33 cellular contexts compared by ENCODE assay signal in the genomic region with DNA sequence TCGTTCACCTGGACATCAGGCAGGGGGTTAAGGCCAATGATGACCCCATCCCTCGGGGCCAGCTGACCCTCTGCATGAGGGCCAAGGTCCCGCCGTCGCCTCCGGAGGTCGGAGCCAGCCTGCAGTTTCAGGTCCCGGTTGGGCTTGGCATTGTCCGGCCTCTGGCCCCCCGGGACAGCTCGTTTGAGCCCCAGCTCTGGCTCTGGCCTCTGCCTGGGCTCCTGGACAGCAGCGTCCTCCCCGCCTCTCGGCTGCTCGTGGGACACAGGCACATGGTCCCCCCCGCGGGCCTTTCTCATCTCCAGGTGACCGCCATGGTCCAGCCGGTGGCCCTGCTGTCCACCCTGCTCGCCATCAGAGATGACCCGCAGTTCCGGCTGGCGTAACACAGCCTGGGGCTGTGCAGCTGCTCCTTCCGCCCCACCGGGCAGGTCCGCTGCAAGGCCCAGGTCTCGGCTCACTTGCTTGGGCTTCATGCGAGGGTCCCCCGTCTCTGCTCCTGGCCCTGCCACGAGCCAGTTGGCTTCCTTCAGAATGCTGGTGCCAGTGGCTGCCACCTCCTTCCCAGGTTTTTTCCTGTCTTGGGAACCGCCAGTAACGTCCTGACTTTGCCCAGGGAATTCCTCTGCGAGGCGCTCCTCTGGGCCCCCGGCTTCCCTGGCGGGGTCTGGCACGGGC. TPM values are rescaled to one million over a fixed set of nuclear protein-coding genes. Genes with fewer than 3 reads are reported as not detected.
DNase-seq lines count a peak whose midpoint lies in the region; ATAC-seq, FAIRE-seq and TF ChIP-seq lines count a peak whose summit lies in the region.
"Had no signal": no experiment of that assay in that cellular context is flagged by ENCODE, and none has a peak within 500 bp of the region (broad histone marks: within the 10 kb centered on the region; RNA-seq: fewer than 3 reads in every experiment).

No MANE protein-coding gene starts in this region.

- TF ChIP-seq POLR2A in heart left ventricle (IDR thresholded peaks at IDR 0.05) (no peak), HepG2 (IDR thresholded peaks at IDR 0.05; ENCODE audit: insufficient read depth in 1 of 2, low read depth in 2 of 2, low read length in 2 of 2) (no peak)

- no peak overlapping the region for H3K4me3 Mint-ChIP-seq in T-helper 17 cell
- no peak overlapping the region for H3K4me3 Mint-ChIP-seq in activated T-helper 2 cell treated with anti-CD3 and anti-CD28 coated beads, Interferon-gamma antibody, Interleukin-2, Interleukin-4, amounts not matched to agents 10 μg/mL and 5 μg/mL and 100 μg/mL, durations not matched to agents 14 hours and 24 hours and 36 hours (ENCODE audit: low read depth)
- H3K4me3 Mint-ChIP-seq: activated CD8-positive, alpha-beta T cell treated with anti-CD3 and anti-CD28 coated beads, Interleukin-2, amount 10 ng/mL, durations not matched to agents 7 days and 5 days; activated naive CD4-positive, alpha-beta T cell treated with anti-CD3 and anti-CD28 coated beads, Interleukin-2, amount 50 U/mL, for 24 hours; activated T-helper 17 cell treated with anti-CD3 and anti-CD28 coated beads, Interleukin-2, amount 50 U/mL, for 72 hours; naive thymus-derived CD4-positive, alpha-beta T cell had no signal

- no peaks in the 10 kb centered on the region for H3K36me3 Mint-ChIP-seq in T-helper 17 cell (ENCODE audit: low read depth)
- H3K36me3 Mint-ChIP-seq in activated T-helper 2 cell treated with anti-CD3 and anti-CD28 coated beads, Interferon-gamma antibody, Interleukin-2, Interleukin-4, amounts not matched to agents 10 μg/mL and 5 μg/mL and 100 μg/mL, durations not matched to agents 14 hours and 24 hours and 36 hours (ENCODE audit: low read depth) = peaks cover 33% of the 10 kb centered on the region

- H4K20me1 ChIP-seq in HepG2 (ENCODE audit: insufficient read depth, low read length) = peaks cover 4% of the 10 kb centered on the region; the same call in 1 of the 2 replicates

- TF ChIP-seq EP300 in HepG2 (IDR thresholded peaks at IDR 0.05; ENCODE audit: low read depth in 2 of 2, low read length in 2 of 2) (no peak), HepG2 (CRISPR knock-in tag; IDR thresholded peaks at IDR 0.05; ENCODE audit: borderline replicate concordance) (no peak)

- DNase-seq in heart left ventricle = peak in 3 of 5 donors; percentile 24 to 66 (median 24)
- DNase-seq in left cardiac atrium = no peak
- DNase-seq in HepG2 (ENCODE audit: low spot score) = no peak
- no peak for DNase-seq in activated naive CD4-positive, alpha-beta T cell treated with Interleukin-2 at 50 U/mL for 16 hours
- no peak for DNase-seq in T-helper 17 cell
- DNase-seq in activated T-helper 2 cell treated with anti-CD3 and anti-CD28 coated beads, Interferon-gamma antibody, Interleukin-2, Interleukin-4, amounts not matched to agents 10 μg/mL and 5 μg/mL and 100 μg/mL, durations not matched to agents 14 hours and 24 hours and 36 hours (ENCODE audit: low spot score) = no peak
- DNase-seq: activated CD8-positive, alpha-beta T cell treated with anti-CD3 and anti-CD28 coated beads, Interleukin-2, amount 10 ng/mL, durations not matched to agents 7 days and 5 days; amniotic stem cell; esophagus squamous epithelium; foreskin keratinocyte; GDM1; MV-4-11; NCI-H1436; NCI-H2081 treated with DMSO at 0.1 percent for 48 hours; NCI-H2227 treated with DMSO at 0.1 percent for 48 hours; NCI-H526 treated with DMSO at 0.1 percent for 48 hours; nucleus accumbens; PC-9; SIG-M5; stimulated activated naive CD4-positive, alpha-beta T cell treated with Interleukin-2 at 50 U/mL for 16 hours; SW 1271; T-helper 9 cell had no signal

- no peak overlapping the region for H3K27ac Mint-ChIP-seq in T-helper 17 cell
- H3K27ac Mint-ChIP-seq in activated T-helper 2 cell treated with anti-CD3 and anti-CD28 coated beads, Interferon-gamma antibody, Interleukin-2, Interleukin-4, amounts not matched to agents 10 μg/mL and 5 μg/mL and 100 μg/mL, durations not matched to agents 14 hours and 24 hours and 36 hours = no peak overlapping the region
- H3K27ac Mint-ChIP-seq: activated CD8-positive, alpha-beta T cell treated with anti-CD3 and anti-CD28 coated beads, Interleukin-2, amount 10 ng/mL, durations not matched to agents 7 days and 5 days; activated naive CD4-positive, alpha-beta T cell treated with anti-CD3 and anti-CD28 coated beads, Interleukin-2, amount 50 U/mL, for 24 hours; naive thymus-derived CD4-positive, alpha-beta T cell had no signal

- H3K4me1 Mint-ChIP-seq in T-helper 17 cell = peaks cover 14% of the 10 kb centered on the region
- H3K4me1 Mint-ChIP-seq in activated T-helper 2 cell treated with anti-CD3 and anti-CD28 coated beads, Interferon-gamma antibody, Interleukin-2, Interleukin-4, amounts not matched to agents 10 μg/mL and 5 μg/mL and 100 μg/mL, durations not matched to agents 14 hours and 24 hours and 36 hours (ENCODE audit: low read depth) = peaks cover 9% of the 10 kb centered on the region

- H3K9ac ChIP-seq in HepG2 (ENCODE audit: insufficient read depth, low read depth, low read length) = no peak overlapping the region

- 60 to 82% (median 76%) methylated on average over 1 to 37 of the region's 37 CpGs for WGBS in heart left ventricle, 4 donors
- 97% methylated on average over 18 of the region's 37 CpGs for WGBS in HepG2 (ENCODE audit: low lambda C conversion rate)

- TF ChIP-seq CTCF in heart left ventricle (IDR thresholded peaks at IDR 0.05) = no peak
- no peak for TF ChIP-seq CTCF in HepG2 (CRISPR knock-in tag; IDR thresholded peaks at IDR 0.05)

- H3K36me3 ChIP-seq in heart left ventricle = peaks cover 0 to 45% (median 12%) of the 10 kb centered on the region in 9 donors
- peaks cover 10 to 14% of the 10 kb centered on the region in 2 experiments; a peak in 3 of 5 replicates for H3K36me3 ChIP-seq in HepG2 (replicated peaks in 1 of 2; ENCODE audit: control insufficient read depth in 1 of 2, insufficient read depth in 2 of 2, low read length in 2 of 2)

- no peak for FAIRE-seq in HepG2 (lab: Jason Lieb, UNC)
- FAIRE-seq: endometrium, keratinocyte had no signal

- H3K27me3 Mint-ChIP-seq in T-helper 17 cell = no peaks in the 10 kb centered on the region
- no peaks in the 10 kb centered on the region for H3K27me3 Mint-ChIP-seq in activated T-helper 2 cell treated with anti-CD3 and anti-CD28 coated beads, Interferon-gamma antibody, Interleukin-2, Interleukin-4, amounts not matched to agents 10 μg/mL and 5 μg/mL and 100 μg/mL, durations not matched to agents 14 hours and 24 hours and 36 hours (ENCODE audit: low read depth)
- H3K27me3 Mint-ChIP-seq: activated naive CD4-positive, alpha-beta T cell treated with anti-CD3 and anti-CD28 coated beads, Interleukin-2, amount 50 U/mL, for 24 hours; activated T-helper 17 cell treated with anti-CD3 and anti-CD28 coated beads, Interleukin-2, amount 50 U/mL, for 72 hours; naive thymus-derived CD4-positive, alpha-beta T cell had no signal

- POLR2A ChIA-PET in HepG2 (lab: Yijun Ruan, JAX) = interaction anchor here (0.9 kb wide), 1 partner anchor 151 kb away, joined by 3 read pairs; no protein-coding TSS in a partner anchor

- no peaks in the 10 kb centered on the region for H3K9me3 ChIP-seq in heart left ventricle
- no peaks in the 10 kb centered on the region for H3K9me3 ChIP-seq in HepG2 (ENCODE audit: low read length)
- H3K9me3 ChIP-seq in T-helper 17 cell (ENCODE audit: control insufficient read depth, low read length, poor library complexity, severe bottlenecking) = no peaks in the 10 kb centered on the region
- H3K9me3 ChIP-seq: esophagus squamous epithelium, heart right ventricle, prostate gland had no signal

- in situ Hi-C loops in HepG2 (cut with HindIII; ENCODE audit: extremely low pct_ligation_motif_present, low pct_unique_long_range_greater_than_20kb) = no loop called here

- CTCF ChIA-PET in HepG2 (lab: Yijun Ruan, JAX; ENCODE audit: low intra/inter-chr PET ratio, low total read pairs) = no interaction called here

- H3K9me3 Mint-ChIP-seq in activated T-helper 2 cell treated with anti-CD3 and anti-CD28 coated beads, Interferon-gamma antibody, Interleukin-2, Interleukin-4, amounts not matched to agents 10 μg/mL and 5 μg/mL and 100 μg/mL, durations not matched to agents 14 hours and 24 hours and 36 hours = no peaks in the 10 kb centered on the region
- H3K9me3 Mint-ChIP-seq: activated naive CD4-positive, alpha-beta T cell treated with anti-CD3 and anti-CD28 coated beads, Interleukin-2, amount 50 U/mL, for 24 hours; activated T-helper 17 cell treated with anti-CD3 and anti-CD28 coated beads, Interleukin-2, amount 50 U/mL, for 72 hours had no signal

- no peak overlapping the region for H2AFZ ChIP-seq in HepG2 (ENCODE audit: low read length)
- H2AFZ ChIP-seq: PC-9 had no signal

- H3K4me2 ChIP-seq in HepG2 (ENCODE audit: low read depth, low read length) = 0 out of 2 replicates have a peak overlapping the region, but pooled peaks have one; percentile 57
- H3K4me2 ChIP-seq: PC-9 had no signal

- ATAC-seq in heart left ventricle = no peak
- no peak for ATAC-seq in left cardiac atrium
- peak; percentile 11 for ATAC-seq in HepG2
- ATAC-seq in GM19328 (IDR thresholded peaks at IDR 0.05; ENCODE audit: unreplicated experiment) = no peak
- ATAC-seq in T-helper 17 cell = no peak
- ATAC-seq: activated CD8-positive, alpha-beta T cell treated with anti-CD3 and anti-CD28 coated beads, Interleukin-2, amount 10 ng/mL, durations not matched to agents 7 days and 5 days; foreskin keratinocyte; heart right ventricle; naive thymus-derived CD4-positive, alpha-beta T cell had no signal

- H3K4me1 ChIP-seq in heart left ventricle (peaks cover 0 to 8% (median under 1%) of the 10 kb centered on the region in 12 donors), HepG2 (ENCODE audit: insufficient read depth, low read length) (peaks cover 27% of the 10 kb centered on the region)
- H3K4me1 ChIP-seq: foreskin keratinocyte, prostate gland had no signal

- peaks cover 6% of the 10 kb centered on the region for H3K79me2 ChIP-seq in HepG2 (ENCODE audit: insufficient read depth, low read length)

- intact Hi-C loops in heart left ventricle (cut with DNase I) = loop anchor here in 1 of 10 donors (10.0 kb wide), 1 partner anchor 211 kb away; the partner anchor contains the start of gene BAIAP2
- intact Hi-C loops in left cardiac atrium (cut with DNase I) = no loop called here
- intact Hi-C loops in HepG2 (cut with micrococcal nuclease; ENCODE audit: unreplicated experiment) = no loop called here
- intact Hi-C loops in activated T-helper 2 cell treated with anti-CD3 and anti-CD28 coated beads, Interferon-gamma antibody, Interleukin-2, Interleukin-4, amounts not matched to agents 10 μg/mL and 5 μg/mL and 100 μg/mL, durations not matched to agents 14 hours and 24 hours and 36 hours (cut with micrococcal nuclease) = no loop called here

- TSS peak; percentile 27 for BruUV-seq in HepG2 (replicated peaks; lab: Mats Ljungman, UMichigan)

- no peak for TF ChIP-seq RAD21 in HepG2 (CRISPR knock-in tag; IDR thresholded peaks at IDR 0.05)

- no peaks in the 10 kb centered on the region for H3K27me3 ChIP-seq in heart left ventricle
- no peaks in the 10 kb centered on the region for H3K27me3 ChIP-seq in HepG2 (ENCODE audit: control insufficient read depth in 1 of 2, insufficient read depth in 2 of 2, low read length in 2 of 2)
- H3K27me3 ChIP-seq: brain microvascular endothelial cell, esophagus squamous epithelium, foreskin keratinocyte, heart right ventricle had no signal

- H3K4me3 ChIP-seq in heart left ventricle (no peak overlapping the region), HepG2 (replicated peaks in 1 of 3; ENCODE audit: insufficient read depth in 1 of 3, low read depth in 2 of 3, low read length in 3 of 3) (no peak overlapping the region)
- H3K4me3 ChIP-seq: esophagus squamous epithelium, heart right ventricle, lung, PC-9, prostate gland had no signal

- H3K27ac ChIP-seq in heart left ventricle (no peak overlapping the region), HepG2 (ENCODE audit: extremely low read length, insufficient read depth, low read length) (no peak overlapping the region)
- H3K27ac ChIP-seq: brain microvascular endothelial cell, esophagus squamous epithelium, foreskin keratinocyte, heart right ventricle, PC-9, prostate gland had no signal

RNA-seq across cellular contexts. Expression of gene NDUFAF8, which starts 6.7 kb away (rescaled TPM):
- total RNA-seq in heart left ventricle = 10 to 100 TPM; 31.8 to 77.1 (median 50.2) TPM
- 10 to 100 TPM; 26.7 to 51.9 TPM for polyA plus RNA-seq in heart left ventricle
- 10 to 100 TPM; 60.2 to 66.5 TPM for total RNA-seq in left cardiac atrium
- 109 TPM for polyA plus RNA-seq in PFSK-1 (2012; ENCODE audit: insufficient read length, low read depth)
- 213 and 233 TPM in 2 replicates for total RNA-seq in HepG2 (2016; rRNA removed; fragmentation: Illumina TruSeq; extraction: Trizol)
- 565 and 636 TPM in 2 replicates for total RNA-seq in HepG2 (2016; cell fraction: cytosol; rRNA removed; fragmentation: Illumina TruSeq; extraction: Trizol; ENCODE audit: low read depth)
- 209 and 214 TPM in 2 replicates for total RNA-seq in HepG2 (2016; cell fraction: insoluble cytoplasmic fraction; rRNA removed; fragmentation: Illumina TruSeq; extraction: Trizol)
- total RNA-seq in HepG2 (2016; cell fraction: membrane; rRNA removed; fragmentation: Illumina TruSeq; extraction: Trizol) = 441 and 487 TPM in 2 replicates
- 99.9 and 114 TPM in 2 replicates for total RNA-seq in HepG2 (2016; cell fraction: nucleus; rRNA removed; fragmentation: Illumina TruSeq; extraction: Trizol)
- 62.4 and 75.6 TPM in 2 replicates for polyA plus RNA-seq in HepG2 (2011; rRNA removed)
- 52.0 and 67.0 TPM in 2 replicates for polyA plus RNA-seq in HepG2 (2011; cell fraction: cytosol; rRNA removed)
- 67.0 and 99.7 TPM in 2 replicates for polyA plus RNA-seq in HepG2 (2011; cell fraction: nucleus; rRNA removed)
- polyA plus RNA-seq in HepG2 (2012) = 74.7 and 106 TPM in 2 replicates
- 562 and 639 TPM in 2 replicates for polyA plus RNA-seq in HepG2 (2016; cell fraction: cytosol; fragmentation: Illumina TruSeq; extraction: Trizol; ENCODE audit: low read depth)
- 170 and 188 TPM in 2 replicates for polyA plus RNA-seq in HepG2 (2016; cell fraction: insoluble cytoplasmic fraction; fragmentation: Illumina TruSeq; extraction: Trizol; ENCODE audit: low read depth)
- 357 and 397 TPM in 2 replicates for polyA plus RNA-seq in HepG2 (2016; cell fraction: membrane; fragmentation: Illumina TruSeq; extraction: Trizol; ENCODE audit: low read depth)
- 180 and 208 TPM in 2 replicates for polyA plus RNA-seq in HepG2 (2016; cell fraction: nucleus; fragmentation: Illumina TruSeq; extraction: Trizol; ENCODE audit: insufficient read depth, low read depth)
- polyA minus RNA-seq in HepG2 (2011; rRNA and poly(A)+ RNA removed; ENCODE audit: low replicate concordance) = 13.6 and 21.7 TPM in 2 replicates
- polyA minus RNA-seq in HepG2 (2011; cell fraction: cytosol; rRNA and poly(A)+ RNA removed) = 4.9 and 8.2 TPM in 2 replicates
- 26.2 and 31.2 TPM in 2 replicates for polyA minus RNA-seq in HepG2 (2011; cell fraction: nucleus; rRNA and poly(A)+ RNA removed)
- 10 to 100 TPM; 30.6 to 37.0 TPM for total RNA-seq in T-helper 17 cell
- 57.7 and 58.1 TPM in 2 replicates for total RNA-seq in activated T-helper 2 cell treated with anti-CD3 and anti-CD28 coated beads, Interferon-gamma antibody, Interleukin-2, Interleukin-4, amounts not matched to agents 10 μg/mL and 5 μg/mL and 100 μg/mL, durations not matched to agents 14 hours and 24 hours and 36 hours

RNA-seq across cellular contexts. Expression of gene TEPSIN, which starts 6.9 kb away (rescaled TPM):
- 10 to 100 TPM in 5 of 9 donors, 1 to 10 TPM in 4; 6.8 to 16.0 (median 10.2) TPM for total RNA-seq in heart left ventricle
- 10 to 100 TPM; 12.4 to 14.4 TPM for polyA plus RNA-seq in heart left ventricle
- total RNA-seq in left cardiac atrium = 10 to 100 TPM; 12.7 to 14.0 TPM
- 48.5 TPM for polyA plus RNA-seq in PFSK-1 (2012; ENCODE audit: insufficient read length, low read depth)
- 8.5 and 18.8 TPM in 2 replicates for total RNA-seq in HepG2 (2016; rRNA removed; fragmentation: Illumina TruSeq; extraction: Trizol)
- total RNA-seq in HepG2 (2016; cell fraction: cytosol; rRNA removed; fragmentation: Illumina TruSeq; extraction: Trizol; ENCODE audit: low read depth) = 5.0 and 7.5 TPM in 2 replicates
- total RNA-seq in HepG2 (2016; cell fraction: insoluble cytoplasmic fraction; rRNA removed; fragmentation: Illumina TruSeq; extraction: Trizol) = 7.1 and 20.3 TPM in 2 replicates
- 7.0 and 8.1 TPM in 2 replicates for total RNA-seq in HepG2 (2016; cell fraction: membrane; rRNA removed; fragmentation: Illumina TruSeq; extraction: Trizol)
- total RNA-seq in HepG2 (2016; cell fraction: nucleus; rRNA removed; fragmentation: Illumina TruSeq; extraction: Trizol) = 24.5 and 27.8 TPM in 2 replicates
- polyA plus RNA-seq in HepG2 (2011; rRNA removed) = 16.1 and 19.7 TPM in 2 replicates
- polyA plus RNA-seq in HepG2 (2011; cell fraction: cytosol; rRNA removed) = 4.0 and 8.2 TPM in 2 replicates
- 328 and 418 TPM in 2 replicates for polyA plus RNA-seq in HepG2 (2011; cell fraction: nucleus; rRNA removed)
- 9.5 and 16.4 TPM in 2 replicates for polyA plus RNA-seq in HepG2 (2012)
- 2.4 and 2.5 TPM in 2 replicates for polyA plus RNA-seq in HepG2 (2016; cell fraction: cytosol; fragmentation: Illumina TruSeq; extraction: Trizol; ENCODE audit: low read depth)
- polyA plus RNA-seq in HepG2 (2016; cell fraction: insoluble cytoplasmic fraction; fragmentation: Illumina TruSeq; extraction: Trizol; ENCODE audit: low read depth) = 6.3 and 9.9 TPM in 2 replicates
- polyA plus RNA-seq in HepG2 (2016; cell fraction: membrane; fragmentation: Illumina TruSeq; extraction: Trizol; ENCODE audit: low read depth) = 4.3 and 6.0 TPM in 2 replicates
- polyA plus RNA-seq in HepG2 (2016; cell fraction: nucleus; fragmentation: Illumina TruSeq; extraction: Trizol; ENCODE audit: insufficient read depth, low read depth) = 90.2 and 98.6 TPM in 2 replicates
- polyA minus RNA-seq in HepG2 (2011; rRNA and poly(A)+ RNA removed; ENCODE audit: low replicate concordance) = 14.1 and 21.0 TPM in 2 replicates
- polyA minus RNA-seq in HepG2 (2011; cell fraction: cytosol; rRNA and poly(A)+ RNA removed) = 3.4 and 3.7 TPM in 2 replicates
- 39.0 and 47.9 TPM in 2 replicates for polyA minus RNA-seq in HepG2 (2011; cell fraction: nucleus; rRNA and poly(A)+ RNA removed)
- total RNA-seq in T-helper 17 cell = 10 to 100 TPM; 84.1 to 90.9 TPM
- total RNA-seq in activated T-helper 2 cell treated with anti-CD3 and anti-CD28 coated beads, Interferon-gamma antibody, Interleukin-2, Interleukin-4, amounts not matched to agents 10 μg/mL and 5 μg/mL and 100 μg/mL, durations not matched to agents 14 hours and 24 hours and 36 hours = 33.4 and 39.1 TPM in 2 replicates

RNA-seq across cellular contexts. Expression of gene CEP131, which starts 23.0 kb away (rescaled TPM):
- 10 to 100 TPM in 3 of 9 donors, 1 to 10 TPM in 6; 7.0 to 15.8 (median 8.9) TPM for total RNA-seq in heart left ventricle
- polyA plus RNA-seq in heart left ventricle = 10 to 100 TPM in 1 of 2 donors, 1 to 10 TPM in 1; 8.0 to 14.7 TPM
- 1 to 10 TPM; 4.9 to 5.7 TPM for total RNA-seq in left cardiac atrium
- polyA plus RNA-seq in PFSK-1 (2012; ENCODE audit: insufficient read length, low read depth) = 129 TPM
- total RNA-seq in HepG2 (2016; rRNA removed; fragmentation: Illumina TruSeq; extraction: Trizol) = 11.1 and 16.8 TPM in 2 replicates
- total RNA-seq in HepG2 (2016; cell fraction: cytosol; rRNA removed; fragmentation: Illumina TruSeq; extraction: Trizol; ENCODE audit: low read depth) = 2.2 and 3.5 TPM in 2 replicates
- total RNA-seq in HepG2 (2016; cell fraction: insoluble cytoplasmic fraction; rRNA removed; fragmentation: Illumina TruSeq; extraction: Trizol) = 8.4 and 18.4 TPM in 2 replicates
- total RNA-seq in HepG2 (2016; cell fraction: membrane; rRNA removed; fragmentation: Illumina TruSeq; extraction: Trizol) = 5.8 and 6.2 TPM in 2 replicates
- total RNA-seq in HepG2 (2016; cell fraction: nucleus; rRNA removed; fragmentation: Illumina TruSeq; extraction: Trizol) = 10.7 and 12.3 TPM in 2 replicates
- polyA plus RNA-seq in HepG2 (2011; rRNA removed) = 5.0 and 5.6 TPM in 2 replicates
- 3.0 and 5.8 TPM in 2 replicates for polyA plus RNA-seq in HepG2 (2011; cell fraction: cytosol; rRNA removed)
- 31.7 and 46.2 TPM in 2 replicates for polyA plus RNA-seq in HepG2 (2011; cell fraction: nucleus; rRNA removed)
- 6.3 and 6.8 TPM in 2 replicates for polyA plus RNA-seq in HepG2 (2012)
- polyA plus RNA-seq in HepG2 (2016; cell fraction: cytosol; fragmentation: Illumina TruSeq; extraction: Trizol; ENCODE audit: low read depth) = 2.7 and 3.3 TPM in 2 replicates
- polyA plus RNA-seq in HepG2 (2016; cell fraction: insoluble cytoplasmic fraction; fragmentation: Illumina TruSeq; extraction: Trizol; ENCODE audit: low read depth) = 11.8 and 13.5 TPM in 2 replicates
- polyA plus RNA-seq in HepG2 (2016; cell fraction: membrane; fragmentation: Illumina TruSeq; extraction: Trizol; ENCODE audit: low read depth) = 4.3 and 4.6 TPM in 2 replicates
- 35.7 and 41.4 TPM in 2 replicates for polyA plus RNA-seq in HepG2 (2016; cell fraction: nucleus; fragmentation: Illumina TruSeq; extraction: Trizol; ENCODE audit: insufficient read depth, low read depth)
- 4.8 and 5.8 TPM in 2 replicates for polyA minus RNA-seq in HepG2 (2011; rRNA and poly(A)+ RNA removed; ENCODE audit: low replicate concordance)
- 3.0 and 4.2 TPM in 2 replicates for polyA minus RNA-seq in HepG2 (2011; cell fraction: cytosol; rRNA and poly(A)+ RNA removed)
- polyA minus RNA-seq in HepG2 (2011; cell fraction: nucleus; rRNA and poly(A)+ RNA removed) = 7.6 and 8.0 TPM in 2 replicates
- total RNA-seq in T-helper 17 cell = 10 to 100 TPM in 1 of 2 donors, 1 to 10 TPM in 1; 8.2 to 10.5 TPM
- 14.0 and 14.8 TPM in 2 replicates for total RNA-seq in activated T-helper 2 cell treated with anti-CD3 and anti-CD28 coated beads, Interferon-gamma antibody, Interleukin-2, Interleukin-4, amounts not matched to agents 10 μg/mL and 5 μg/mL and 100 μg/mL, durations not matched to agents 14 hours and 24 hours and 36 hours

RNA-seq across cellular contexts. Expression of gene SLC38A10, which starts 49.3 kb away (rescaled TPM):
- total RNA-seq in heart left ventricle (10 to 100 TPM; 27.4 to 67.7 (median 43.1) TPM), left cardiac atrium (10 to 100 TPM; 46.4 to 54.0 TPM), HepG2 (2016; rRNA removed; fragmentation: Illumina TruSeq; extraction: Trizol) (23.0 and 55.8 TPM in 2 replicates), T-helper 17 cell (10 to 100 TPM; 59.4 to 98.4 TPM)
- polyA plus RNA-seq in heart left ventricle (10 to 100 TPM; 48.0 to 63.3 TPM), HepG2 (2011; rRNA removed) (23.4 and 33.6 TPM in 2 replicates)
- 73.0 TPM for polyA plus RNA-seq in PFSK-1 (2012; ENCODE audit: insufficient read length, low read depth)
- 18.5 and 23.3 TPM in 2 replicates for total RNA-seq in HepG2 (2016; cell fraction: cytosol; rRNA removed; fragmentation: Illumina TruSeq; extraction: Trizol; ENCODE audit: low read depth)
- total RNA-seq in HepG2 (2016; cell fraction: insoluble cytoplasmic fraction; rRNA removed; fragmentation: Illumina TruSeq; extraction: Trizol) = 19.1 and 55.8 TPM in 2 replicates
- total RNA-seq in HepG2 (2016; cell fraction: membrane; rRNA removed; fragmentation: Illumina TruSeq; extraction: Trizol) = 18.8 and 20.0 TPM in 2 replicates
- 52.6 and 64.0 TPM in 2 replicates for total RNA-seq in HepG2 (2016; cell fraction: nucleus; rRNA removed; fragmentation: Illumina TruSeq; extraction: Trizol)
- polyA plus RNA-seq in HepG2 (2011; cell fraction: cytosol; rRNA removed) = 20.1 and 34.6 TPM in 2 replicates
- polyA plus RNA-seq in HepG2 (2011; cell fraction: nucleus; rRNA removed) = 63.4 and 88.4 TPM in 2 replicates
- polyA plus RNA-seq in HepG2 (2012) = 22.8 and 28.0 TPM in 2 replicates
- polyA plus RNA-seq in HepG2 (2016; cell fraction: cytosol; fragmentation: Illumina TruSeq; extraction: Trizol; ENCODE audit: low read depth) = 5.7 and 7.1 TPM in 2 replicates
- polyA plus RNA-seq in HepG2 (2016; cell fraction: insoluble cytoplasmic fraction; fragmentation: Illumina TruSeq; extraction: Trizol; ENCODE audit: low read depth) = 19.7 and 23.4 TPM in 2 replicates
- polyA plus RNA-seq in HepG2 (2016; cell fraction: membrane; fragmentation: Illumina TruSeq; extraction: Trizol; ENCODE audit: low read depth) = 10.4 and 11.4 TPM in 2 replicates
- polyA plus RNA-seq in HepG2 (2016; cell fraction: nucleus; fragmentation: Illumina TruSeq; extraction: Trizol; ENCODE audit: insufficient read depth, low read depth) = 123 and 129 TPM in 2 replicates
- 53.9 and 165 TPM in 2 replicates for polyA minus RNA-seq in HepG2 (2011; rRNA and poly(A)+ RNA removed; ENCODE audit: low replicate concordance)
- polyA minus RNA-seq in HepG2 (2011; cell fraction: cytosol; rRNA and poly(A)+ RNA removed) = 62.7 and 77.3 TPM in 2 replicates
- 25.7 and 27.8 TPM in 2 replicates for polyA minus RNA-seq in HepG2 (2011; cell fraction: nucleus; rRNA and poly(A)+ RNA removed)
- 102 and 116 TPM in 2 replicates for total RNA-seq in activated T-helper 2 cell treated with anti-CD3 and anti-CD28 coated beads, Interferon-gamma antibody, Interleukin-2, Interleukin-4, amounts not matched to agents 10 μg/mL and 5 μg/mL and 100 μg/mL, durations not matched to agents 14 hours and 24 hours and 36 hours

Comparison
In these comparisons a context has a peak if more than half of its experiments do, and no peak if none do; other contexts are left out.
1. DNase-seq: peak in heart left ventricle (3 of 5); none in left cardiac atrium (single experiment), HepG2 (single experiment), activated naive CD4-positive, alpha-beta T cell treated with Interleukin-2 at 50 U/mL for 16 hours (single experiment), T-helper 17 cell (0 of 3) and activated T-helper 2 cell treated with anti-CD3 and anti-CD28 coated beads, Interferon-gamma antibody, Interleukin-2, Interleukin-4, amounts not matched to agents 10 μg/mL and 5 μg/mL and 100 μg/mL, durations not matched to agents 14 hours and 24 hours and 36 hours (single experiment).